ENCODE assay signal across 8 cellular contexts in the genomic region with DNA sequence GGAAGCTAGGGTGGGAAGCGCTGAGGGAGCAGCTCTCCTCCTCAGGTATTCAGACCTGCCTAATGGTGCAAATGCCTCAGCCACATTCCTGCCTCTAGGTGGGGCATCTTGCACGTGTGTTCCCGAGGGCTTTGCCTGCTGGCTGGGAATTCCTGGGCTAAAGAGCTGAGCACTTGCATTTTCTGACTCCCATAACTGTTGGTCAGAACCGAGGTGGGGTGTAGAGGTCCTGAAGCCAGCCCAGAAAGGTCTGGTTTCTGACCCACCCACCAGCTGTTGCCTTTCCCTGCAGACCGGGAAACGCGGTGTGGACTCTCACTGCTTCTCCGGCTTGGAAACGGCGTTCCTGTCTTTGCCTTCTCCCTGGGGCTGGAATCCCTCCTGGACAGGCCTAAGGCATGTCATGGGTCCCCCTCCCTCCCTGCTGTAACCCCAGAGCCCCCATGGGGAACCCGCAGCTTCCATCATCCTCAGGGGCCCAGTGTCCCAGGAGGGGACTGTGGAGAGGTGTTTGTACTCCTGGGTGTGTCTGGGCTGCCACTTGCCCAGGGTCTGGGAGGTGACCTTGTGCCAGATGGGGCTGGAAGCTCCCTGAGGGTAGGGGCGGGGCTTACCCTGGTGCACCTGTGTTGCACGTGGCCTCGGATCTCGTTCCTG. TPM values are rescaled to one million over a fixed set of nuclear protein-coding genes. Genes with fewer than 3 reads are reported as not detected.
A peak's percentile ranks its signal among the peaks of the same experiment; 100 is the strongest.
DNase-seq lines count a peak whose midpoint lies in the region; TF ChIP-seq lines count a peak whose summit lies in the region.

No MANE protein-coding gene starts in this region.

- H3K27ac ChIP-seq in dorsolateral prefrontal cortex = no peak overlapping the region

- intact Hi-C loops in dorsolateral prefrontal cortex (cut with DNase I) = loop anchor here in 1 of 2 donors (2.0 to 5.0 kb wide), 2 partner anchors 23 to 81 kb away; partner anchors contain the start of gene SMIM38

- TF ChIP-seq POLR2A in erythroblast (IDR thresholded peaks at IDR 0.05; ENCODE audit: low read length) = no peak

- H3K27me3 ChIP-seq in dorsolateral prefrontal cortex = peaks cover 0 to 4% (median 0%) of the 10 kb centered on the region in 45 donors

- DNase-seq in NCI-H1417 (lab: John Stamatoyannopoulos, UW) (peak in 2 of 3 experiments; percentile 43 to 69), NCI-H1417 treated with DMSO at 0.1 percent for 48 hours (lab: John Stamatoyannopoulos, UW) (no peak), NCI-H526 treated with DMSO at 0.1 percent for 48 hours (lab: John Stamatoyannopoulos, UW) (peak; percentile 70), dorsolateral prefrontal cortex (peak in 8 of 10 donors; percentile 23 to 70 (median 44)), medulla oblongata (ENCODE audit: extremely low spot score) (peak; percentile 60), activated gamma-delta T cell (lab: John Stamatoyannopoulos, UW) (no peak), OCI-M2 (lab: John Stamatoyannopoulos, UW; ENCODE audit: unreplicated experiment) (no peak), erythroblast (lab: John Stamatoyannopoulos, UW) (no peak)

- TF ChIP-seq CTCF in dorsolateral prefrontal cortex (IDR thresholded peaks at IDR 0.05 in 54 of 56, conservative IDR thresholded peaks at IDR 0.05 in 2 of 56; ENCODE audit: low read depth in 1 of 56, partially characterized antibody in 56 of 56) = peak; percentile 45 to 86 (median 74)

- H3K4me3 ChIP-seq in dorsolateral prefrontal cortex = no peak overlapping the region

RNA-seq across cellular contexts. Expression of gene SMIM38, which starts 24.0 kb away (rescaled TPM):
- 1 to 10 TPM in 119 of 120 experiments, under 1 TPM in 1; 1.00 to 8.6 (median 4.0) TPM for total RNA-seq in dorsolateral prefrontal cortex

Comparison
In these comparisons a context has a peak if more than half of its experiments do, and no peak if none do; other contexts are left out.
1. DNase-seq: peak in NCI-H1417 (2 of 3), NCI-H526 treated with DMSO at 0.1 percent for 48 hours (single experiment), dorsolateral prefrontal cortex (8 of 10) and medulla oblongata (single experiment); none in NCI-H1417 treated with DMSO at 0.1 percent for 48 hours (single experiment), activated gamma-delta T cell (single experiment), OCI-M2 (single experiment) and erythroblast (0 of 2).